In genomic region chr20:31908424-31908823, GRCh38 we compare ENCODE assay signal across 22 cellular contexts. TPM values are rescaled to one million over a fixed set of nuclear protein-coding genes. Genes with fewer than 3 reads are reported as not detected.
"Had no signal": no experiment of that assay in that cellular context is flagged by ENCODE, and none has a peak within 500 bp of the region (broad histone marks: within the 10 kb centered on the region; RNA-seq: fewer than 3 reads in every experiment).

No MANE protein-coding gene starts in this region.

- H3K27ac ChIP-seq: pancreas, psoas muscle, right atrium auricular region, tibial artery, uterus had no signal

- H3K27ac Mint-ChIP-seq: activated B cell treated with CpG ODN at 0.5 μM for 24 hours; activated naive CD4-positive, alpha-beta T cell treated with anti-CD3 and anti-CD28 coated beads, Interleukin-2, amount 10 ng/mL, durations not matched to agents 7 days and 5 days; natural killer cell treated with Interleukin-12 subunit alpha and Interleukin-12 subunit beta and Interleukin-15 and Interleukin-18, amount 100 ng/mL, for 72 hours; stimulated activated naive CD8-positive, alpha-beta T cell treated with anti-CD3 and anti-CD28 coated beads, Interleukin-15, amount 100 ng/mL, for 72 hours had no signal

- H3K27me3 Mint-ChIP-seq: activated B cell treated with CpG ODN at 0.5 μM for 24 hours; stimulated activated naive CD8-positive, alpha-beta T cell treated with anti-CD3 and anti-CD28 coated beads, Interleukin-15, amount 100 ng/mL, for 72 hours had no signal

- H3K36me3 Mint-ChIP-seq: activated naive CD4-positive, alpha-beta T cell treated with anti-CD3 and anti-CD28 coated beads, Interleukin-2, amount 10 ng/mL, durations not matched to agents 7 days and 5 days; natural killer cell treated with Interleukin-12 subunit alpha and Interleukin-12 subunit beta and Interleukin-15 and Interleukin-18, amount 100 ng/mL, for 72 hours had no signal

- H3K4me3 ChIP-seq: pancreas, psoas muscle, right atrium auricular region, tibial artery, uterus had no signal

- H3K27me3 ChIP-seq: pancreas, right atrium auricular region, tibial artery, uterus had no signal

- H3K36me3 ChIP-seq: pancreas, right atrium auricular region, tibial artery, uterus had no signal

- DNase-seq: activated B cell treated with CpG ODN at 0.5 μM for 24 hours; activated CD4-positive, alpha-beta T cell treated with anti-CD3 and anti-CD28 coated beads for 4 hours; activated CD4-positive, alpha-beta T cell treated with anti-CD3 and anti-CD28 coated beads, Interleukin-2, amount 50 U/mL, for 48 hours; activated naive CD4-positive, alpha-beta T cell treated with anti-CD3 and anti-CD28 coated beads, Interleukin-2, amount 10 ng/mL, durations not matched to agents 7 days and 5 days; activated T-cell treated with anti-CD3 and anti-CD28 coated beads, Interleukin-2, amount 50 U/mL, for 48 hours; amygdala; foreskin fibroblast; hippocampal formation; left ventricle myocardium superior; pancreas; psoas muscle; stimulated activated CD4-positive, alpha-beta T cell treated with anti-CD3 and anti-CD28 coated beads, Interleukin-12 subunit alpha, Interleukin-12 subunit beta, amount 100 ng/mL, for 4 hours; stimulated activated naive CD8-positive, alpha-beta T cell treated with anti-CD3 and anti-CD28 coated beads, Interleukin-15, amount 100 ng/mL, for 72 hours; T1000; tibial artery; uterus had no signal

- H3K4me1 ChIP-seq: pancreas, psoas muscle, right atrium auricular region, tibial artery, uterus had no signal

- ATAC-seq: left ventricle myocardium superior; natural killer cell treated with Interleukin-12 subunit alpha and Interleukin-12 subunit beta and Interleukin-15 and Interleukin-18, amount 100 ng/mL, for 72 hours; pancreas; psoas muscle; stimulated activated naive CD8-positive, alpha-beta T cell treated with anti-CD3 and anti-CD28 coated beads, Interleukin-15, amount 100 ng/mL, for 72 hours had no signal

- H3K9me3 ChIP-seq: pancreas, psoas muscle, right atrium auricular region, tibial artery, uterus had no signal

- H3K4me1 Mint-ChIP-seq: activated B cell treated with CpG ODN at 0.5 μM for 24 hours; activated naive CD4-positive, alpha-beta T cell treated with anti-CD3 and anti-CD28 coated beads, Interleukin-2, amount 10 ng/mL, durations not matched to agents 7 days and 5 days; stimulated activated naive CD8-positive, alpha-beta T cell treated with anti-CD3 and anti-CD28 coated beads, Interleukin-15, amount 100 ng/mL, for 72 hours had no signal

- H3K4me3 Mint-ChIP-seq: activated B cell treated with CpG ODN at 0.5 μM for 24 hours; activated naive CD4-positive, alpha-beta T cell treated with anti-CD3 and anti-CD28 coated beads, Interleukin-2, amount 10 ng/mL, durations not matched to agents 7 days and 5 days; natural killer cell treated with Interleukin-12 subunit alpha and Interleukin-12 subunit beta and Interleukin-15 and Interleukin-18, amount 100 ng/mL, for 72 hours; stimulated activated naive CD8-positive, alpha-beta T cell treated with anti-CD3 and anti-CD28 coated beads, Interleukin-15, amount 100 ng/mL, for 72 hours had no signal

- H3K9me3 Mint-ChIP-seq: activated B cell treated with CpG ODN at 0.5 μM for 24 hours; activated naive CD4-positive, alpha-beta T cell treated with anti-CD3 and anti-CD28 coated beads, Interleukin-2, amount 10 ng/mL, durations not matched to agents 7 days and 5 days; natural killer cell treated with Interleukin-12 subunit alpha and Interleukin-12 subunit beta and Interleukin-15 and Interleukin-18, amount 100 ng/mL, for 72 hours; stimulated activated naive CD8-positive, alpha-beta T cell treated with anti-CD3 and anti-CD28 coated beads, Interleukin-15, amount 100 ng/mL, for 72 hours had no signal

RNA-seq across cellular contexts. Expression of gene TTLL9, which starts 38.0 kb away (rescaled TPM):
- total RNA-seq: bronchial epithelial cell; epithelial cell of proximal tubule; fibroblast of lung; left ventricle myocardium superior; natural killer cell treated with Interleukin-12 subunit alpha and Interleukin-12 subunit beta and Interleukin-15 and Interleukin-18, amount 100 ng/mL, for 72 hours; psoas muscle; right atrium auricular region; T-helper 1 cell treated with Interleukin-12 subunit alpha and Interleukin-12 subunit beta and Interleukin-4 antibody, amounts not matched to agents 30 ng/mL and 1 ng/mL, for 36 hours had no signal

RNA-seq across cellular contexts. Expression of gene DUSP15, which starts 38.1 kb away (rescaled TPM):
- total RNA-seq: bronchial epithelial cell; epithelial cell of proximal tubule; fibroblast of lung; natural killer cell treated with Interleukin-12 subunit alpha and Interleukin-12 subunit beta and Interleukin-15 and Interleukin-18, amount 100 ng/mL, for 72 hours; T-helper 1 cell treated with Interleukin-12 subunit alpha and Interleukin-12 subunit beta and Interleukin-4 antibody, amounts not matched to agents 30 ng/mL and 1 ng/mL, for 36 hours had no signal

RNA-seq across cellular contexts. Expression of gene XKR7, which starts 59.5 kb away (rescaled TPM):
- total RNA-seq: bronchial epithelial cell; fibroblast of lung; left ventricle myocardium superior; right atrium auricular region; T-helper 1 cell treated with Interleukin-12 subunit alpha and Interleukin-12 subunit beta and Interleukin-4 antibody, amounts not matched to agents 30 ng/mL and 1 ng/mL, for 36 hours had no signal
- polyA plus RNA-seq: fibroblast of lung had no signal
